In genomic region chr12:118922405-118922804, GRCh38 we compare ENCODE assay signal across 29 cellular contexts. TPM values are rescaled to one million over a fixed set of nuclear protein-coding genes. Genes with fewer than 3 reads are reported as not detected.
DNase-seq lines count a peak whose midpoint lies in the region; FAIRE-seq and TF ChIP-seq lines count a peak whose summit lies in the region.
"Had no signal": no experiment of that assay in that cellular context is flagged by ENCODE, and none has a peak within 500 bp of the region (broad histone marks: within the 10 kb centered on the region; RNA-seq: fewer than 3 reads in every experiment).

No MANE protein-coding gene starts in this region.

- no peaks in the 10 kb centered on the region for H3K9me3 Mint-ChIP-seq in endodermal cell
- H3K9me3 Mint-ChIP-seq: activated CD4-positive, alpha-beta memory T cell treated with anti-CD3 and anti-CD28 coated beads, Interleukin-2, amount 10 ng/mL, durations not matched to agents 7 days and 5 days; activated T-cell treated with anti-CD3 and anti-CD28 coated beads, Interleukin-2, amount 50 U/mL, for 24 hours; dendritic cell treated with granulocyte-macrophage colony-stimulating factor and Interleukin-4, amounts not matched to agents 40 ng/mL and 50 ng/mL, for 4 days; memory B cell had no signal

- H3K4me3 ChIP-seq in NT2/D1 (ENCODE audit: insufficient read length, low read depth), result no peak overlapping the region
- no peak overlapping the region for H3K4me3 ChIP-seq in endodermal cell (ENCODE audit: low read length)
- H3K4me3 ChIP-seq in neuronal stem cell (ENCODE audit: low read length in 2 of 2), result no peak overlapping the region
- H3K4me3 ChIP-seq: cardiac muscle cell had no signal

- no peak for FAIRE-seq in GM19239 (lab: Jason Lieb, UNC)

- H2AFZ ChIP-seq in neuronal stem cell (ENCODE audit: low read length), result no peak overlapping the region

- 0 to 55% methylated on average over 1 to 2 of the region's 2 CpGs for WGBS in endodermal cell (ENCODE audit: insufficient coverage in 1 of 2, insufficient read length in 1 of 2), 2 experiments
- no CpG with 5 or more reads among the region's 2 CpGs for WGBS in neuronal stem cell (ENCODE audit: extremely low coverage in 2 of 2, insufficient read length in 2 of 2, insufficient replicate concordance in 1 of 2), 2 donors

- H3K4me1 ChIP-seq in NT2/D1 (ENCODE audit: insufficient read depth, insufficient read length) (no peaks in the 10 kb centered on the region), endodermal cell (ENCODE audit: control insufficient read depth, insufficient read depth, low read length) (no peaks in the 10 kb centered on the region), neuronal stem cell (ENCODE audit: control insufficient read depth in 2 of 2, insufficient read depth in 1 of 2, low read depth in 1 of 2, low read length in 2 of 2) (peaks cover 0 to 3% of the 10 kb centered on the region in 2 donors)

- H3K36me3 ChIP-seq in NT2/D1 (ENCODE audit: insufficient read depth, insufficient read length, low read length) (no peaks in the 10 kb centered on the region), endodermal cell (ENCODE audit: control insufficient read depth, insufficient read depth, low read length) (no peaks in the 10 kb centered on the region), neuronal stem cell (replicated peaks in 1 of 2; ENCODE audit: control insufficient read depth in 2 of 2, insufficient read depth in 2 of 2, low read length in 2 of 2) (no peaks in the 10 kb centered on the region)
- H3K36me3 ChIP-seq: cardiac muscle cell had no signal

- H3K4me3 Mint-ChIP-seq in endodermal cell, result no peak overlapping the region
- H3K4me3 Mint-ChIP-seq: activated CD4-positive, alpha-beta memory T cell treated with anti-CD3 and anti-CD28 coated beads, Interleukin-2, amount 10 ng/mL, durations not matched to agents 7 days and 5 days; activated naive CD4-positive, alpha-beta T cell treated with anti-CD3 and anti-CD28 coated beads for 36 hours; activated T-cell treated with anti-CD3 and anti-CD28 coated beads, Interleukin-2, amount 50 U/mL, for 24 hours; dendritic cell treated with granulocyte-macrophage colony-stimulating factor and Interleukin-4, amounts not matched to agents 40 ng/mL and 50 ng/mL, for 4 days; memory B cell; T-helper 2 cell treated with Interferon-gamma antibody and Interleukin-4, amounts not matched to agents 5 μg/mL and 100 μg/mL, for 36 hours had no signal

- no peak overlapping the region for H2BK120ac ChIP-seq in neuronal stem cell (ENCODE audit: low read depth, low read length)

- no peaks in the 10 kb centered on the region for H3K36me3 Mint-ChIP-seq in endodermal cell (ENCODE audit: low read depth)
- H3K36me3 Mint-ChIP-seq: memory B cell had no signal

- H3K4me1 Mint-ChIP-seq in endodermal cell, result no peaks in the 10 kb centered on the region
- H3K4me1 Mint-ChIP-seq: activated CD4-positive, alpha-beta memory T cell treated with anti-CD3 and anti-CD28 coated beads, Interleukin-2, amount 10 ng/mL, durations not matched to agents 7 days and 5 days; memory B cell had no signal

- H3K4me2 ChIP-seq in neuronal stem cell (ENCODE audit: insufficient read depth, low read length, poor library complexity, severe bottlenecking), result no peak overlapping the region

- no peak overlapping the region for H3K14ac ChIP-seq in neuronal stem cell (ENCODE audit: low read length)

- no peak overlapping the region for H3K23ac ChIP-seq in neuronal stem cell (ENCODE audit: low read depth, low read length, poor library complexity)

- no peak overlapping the region for H4K8ac ChIP-seq in neuronal stem cell (ENCODE audit: low read depth, low read length)

- H3K9me3 ChIP-seq in NT2/D1 (ENCODE audit: insufficient read depth, low read length) (no peaks in the 10 kb centered on the region), endodermal cell (ENCODE audit: control insufficient read depth, low read length) (no peaks in the 10 kb centered on the region), neuronal stem cell (replicated peaks in 1 of 2; ENCODE audit: control insufficient read depth in 2 of 2, insufficient read depth in 1 of 2, low read depth in 1 of 2, low read length in 2 of 2) (peaks cover 0 to 1% of the 10 kb centered on the region in 2 donors)

- H2AK5ac ChIP-seq in neuronal stem cell (ENCODE audit: low read depth, low read length), result no peak overlapping the region

- H3K4ac ChIP-seq in neuronal stem cell (ENCODE audit: low read length), result no peak overlapping the region

- H4K91ac ChIP-seq in neuronal stem cell (ENCODE audit: low read depth, low read length, poor library complexity), result no peak overlapping the region

- no peak overlapping the region for H3K27ac Mint-ChIP-seq in endodermal cell
- H3K27ac Mint-ChIP-seq: activated CD4-positive, alpha-beta memory T cell treated with anti-CD3 and anti-CD28 coated beads, Interleukin-2, amount 10 ng/mL, durations not matched to agents 7 days and 5 days; activated naive CD4-positive, alpha-beta T cell treated with anti-CD3 and anti-CD28 coated beads for 36 hours; activated T-cell treated with anti-CD3 and anti-CD28 coated beads, Interleukin-2, amount 50 U/mL, for 24 hours; dendritic cell treated with granulocyte-macrophage colony-stimulating factor and Interleukin-4, amounts not matched to agents 40 ng/mL and 50 ng/mL, for 4 days; memory B cell; T-helper 2 cell treated with Interferon-gamma antibody and Interleukin-4, amounts not matched to agents 5 μg/mL and 100 μg/mL, for 36 hours had no signal

- H3K27ac ChIP-seq in endodermal cell (ENCODE audit: low read depth, low read length) (no peak overlapping the region), neuronal stem cell (replicated peaks; ENCODE audit: low read length) (no peak overlapping the region)
- H3K27ac ChIP-seq: 22Rv1, cardiac muscle cell had no signal

- H3K79me1 ChIP-seq in neuronal stem cell (ENCODE audit: low read depth, low read length), result no peaks in the 10 kb centered on the region

- DNase-seq in DMS 273 (lab: John Stamatoyannopoulos, UW; ENCODE audit: unreplicated experiment), result peak; percentile 0
- DNase-seq in DMS 273 treated with DMSO at 0.1 percent for 48 hours (lab: John Stamatoyannopoulos, UW), result no peak
- peak; percentile 32 for DNase-seq in NT2/D1 (ENCODE audit: low read depth, low spot score)
- peak; percentile 87 for DNase-seq in endodermal cell
- DNase-seq in neuronal stem cell (ENCODE audit: low spot score), result peak; percentile 51
- no peak for DNase-seq in GM19239 (ENCODE audit: insufficient read length, low spot score)
- no peak for DNase-seq in NCI-H1417 treated with DMSO at 0.1 percent for 48 hours (lab: John Stamatoyannopoulos, UW)
- no peak for DNase-seq in stimulated activated CD4-positive, alpha-beta T cell treated with anti-CD3 and anti-CD28 coated beads, Interleukin-1b, Interleukin-23, amount 100 ng/mL, for 48 hours
- DNase-seq: activated CD4-positive, alpha-beta memory T cell treated with anti-CD3 and anti-CD28 coated beads, Interleukin-2, amount 10 ng/mL, durations not matched to agents 7 days and 5 days; activated CD4-positive, CD25-positive, alpha-beta regulatory T cell; activated naive CD4-positive, alpha-beta T cell treated with anti-CD3 and anti-CD28 coated beads for 36 hours; activated T-cell treated with anti-CD3 and anti-CD28 coated beads, Interleukin-2, amount 50 U/mL, for 24 hours; amygdala; Calu3; kidney glomerular epithelial cell; NCI-H1436; NCI-H524 treated with DMSO at 0.1 percent for 48 hours; right cardiac atrium; SHP77 treated with DMSO at 0.1 percent for 48 hours; stimulated activated CD8-positive, alpha-beta memory T cell treated with anti-CD3 and anti-CD28 coated beads, Interleukin-4, amount 100 ng/mL, for 48 hours had no signal

- no peak overlapping the region for H2BK12ac ChIP-seq in neuronal stem cell (ENCODE audit: low read length)

- peaks cover 27% of the 10 kb centered on the region for H3K27me3 Mint-ChIP-seq in endodermal cell (ENCODE audit: insufficient read depth)
- H3K27me3 Mint-ChIP-seq: activated CD4-positive, alpha-beta memory T cell treated with anti-CD3 and anti-CD28 coated beads, Interleukin-2, amount 10 ng/mL, durations not matched to agents 7 days and 5 days; activated T-cell treated with anti-CD3 and anti-CD28 coated beads, Interleukin-2, amount 50 U/mL, for 24 hours; dendritic cell treated with granulocyte-macrophage colony-stimulating factor and Interleukin-4, amounts not matched to agents 40 ng/mL and 50 ng/mL, for 4 days; memory B cell had no signal

- no peak overlapping the region for H2BK15ac ChIP-seq in neuronal stem cell (ENCODE audit: low read length)

- peaks cover 40% of the 10 kb centered on the region for H3K27me3 ChIP-seq in NT2/D1 (ENCODE audit: insufficient read depth, insufficient read length)
- peaks cover 65% of the 10 kb centered on the region for H3K27me3 ChIP-seq in endodermal cell (ENCODE audit: control insufficient read depth, insufficient read depth, low read length, poor library complexity, severe bottlenecking)
- no peaks in the 10 kb centered on the region for H3K27me3 ChIP-seq in neuronal stem cell (ENCODE audit: control insufficient read depth in 3 of 3, insufficient read depth in 3 of 3, low read depth in 1 of 3, low read length in 3 of 3)
- H3K27me3 ChIP-seq: cardiac muscle cell had no signal

- no peak overlapping the region for H2BK5ac ChIP-seq in neuronal stem cell (ENCODE audit: low read length)

- H3K18ac ChIP-seq in neuronal stem cell (ENCODE audit: low read length), result no peak overlapping the region

- TF ChIP-seq CTCF in endodermal cell (conservative IDR thresholded peaks at IDR 0.05), result no peak

- no peak overlapping the region for H3K9ac ChIP-seq in NT2/D1 (ENCODE audit: insufficient read length, low read depth)
- H3K9ac ChIP-seq in endodermal cell (ENCODE audit: extremely low read depth, low read length, poor library complexity, severe bottlenecking), result no peak overlapping the region
- H3K9ac ChIP-seq in neuronal stem cell (ENCODE audit: low read depth, low read length, poor library complexity), result no peak overlapping the region

RNA-seq across cellular contexts. Expression of gene SRRM4, which starts 58.9 kb away (rescaled TPM):
- total RNA-seq in endodermal cell, result under 1 TPM; 0.44 to 0.71 TPM
- 10.7 TPM for polyA plus RNA-seq in endodermal cell (2013, experiment 1 of 2)
- polyA plus RNA-seq in endodermal cell (2013, experiment 2 of 2), result 9.5 TPM
- 0.47 TPM for polyA plus RNA-seq in neuronal stem cell (2013, experiment 1 of 2)
- 0.46 TPM for polyA plus RNA-seq in neuronal stem cell (2013, experiment 2 of 2)
- total RNA-seq: activated CD4-positive, alpha-beta memory T cell treated with anti-CD3 and anti-CD28 coated beads, Interleukin-2, amount 10 ng/mL, durations not matched to agents 7 days and 5 days; activated naive CD4-positive, alpha-beta T cell treated with anti-CD3 and anti-CD28 coated beads for 36 hours; Calu3; osteocyte; subcutaneous adipose tissue; ureter had no signal
- polyA plus RNA-seq: BJ had no signal

Comparison
In these comparisons a context has a peak if more than half of its experiments do, and no peak if none do; other contexts are left out.
1. DNase-seq: peak in DMS 273 (single experiment), NT2/D1 (single experiment), endodermal cell (single experiment) and neuronal stem cell (single experiment); none in DMS 273 treated with DMSO at 0.1 percent for 48 hours (single experiment), GM19239 (single experiment), NCI-H1417 treated with DMSO at 0.1 percent for 48 hours (single experiment) and stimulated activated CD4-positive, alpha-beta T cell treated with anti-CD3 and anti-CD28 coated beads, Interleukin-1b, Interleukin-23, amount 100 ng/mL, for 48 hours (single experiment).